In genomic region chr16:57688487-57688986, GRCh38 we compare ENCODE assay signal across 32 cellular contexts. TPM values are rescaled to one million over a fixed set of nuclear protein-coding genes. Genes with fewer than 3 reads are reported as not detected.
DNase-seq lines count a peak whose midpoint lies in the region; ATAC-seq and TF ChIP-seq lines count a peak whose summit lies in the region.
"Had no signal": no experiment of that assay in that cellular context is flagged by ENCODE, and none has a peak within 500 bp of the region (broad histone marks: within the 10 kb centered on the region; RNA-seq: fewer than 3 reads in every experiment).

No MANE protein-coding gene starts in this region.

- no peaks in the 10 kb centered on the region for H3K9me3 ChIP-seq in KOPT-K1 (ENCODE audit: insufficient read depth, low read length, poor library complexity, severe bottlenecking)
- no peaks in the 10 kb centered on the region for H3K9me3 ChIP-seq in neutrophil
- H3K9me3 ChIP-seq: esophagus muscularis mucosa, heart right ventricle, tibial artery had no signal

- intact Hi-C loops in activated CD4-positive, alpha-beta T cell treated with anti-CD3 and anti-CD28 coated beads, Interleukin-2, amount 10 ng/mL, durations not matched to agents 24 days and 14 days (cut with micrococcal nuclease): no loop called here

- H3K27ac Mint-ChIP-seq in activated CD4-positive, alpha-beta T cell treated with anti-CD3 and anti-CD28 coated beads, Interleukin-2, amount 10 ng/mL, durations not matched to agents 24 days and 14 days: peak overlapping the region; percentile 79
- H3K27ac Mint-ChIP-seq in endothelial cell (ENCODE audit: unreplicated experiment): peak overlapping the region; percentile 83
- H3K27ac Mint-ChIP-seq: endodermal cell had no signal

- H3K4me3 ChIP-seq in neutrophil (ENCODE audit: low read depth in 1 of 2, low read length in 1 of 2): peak overlapping the region in 1 of 2 experiments; percentile 9
- H3K4me3 ChIP-seq: cardiac muscle cell, esophagus muscularis mucosa, heart right ventricle, tibial artery had no signal

- no peaks in the 10 kb centered on the region for H3K36me3 ChIP-seq in KOPT-K1 (ENCODE audit: insufficient read depth, low read length)
- peaks cover 69% of the 10 kb centered on the region for H3K36me3 ChIP-seq in neutrophil
- H3K36me3 ChIP-seq: cardiac muscle cell, esophagus muscularis mucosa, heart right ventricle, tibial artery had no signal

- TF ChIP-seq CTCF in endothelial cell (IDR thresholded peaks at IDR 0.05; ENCODE audit: unreplicated experiment) (no peak), neutrophil (IDR thresholded peaks at IDR 0.05) (no peak), foreskin keratinocyte (conservative IDR thresholded peaks at IDR 0.05) (no peak)

- no peak overlapping the region for H3K4me3 Mint-ChIP-seq in activated CD4-positive, alpha-beta T cell treated with anti-CD3 and anti-CD28 coated beads, Interleukin-2, amount 10 ng/mL, durations not matched to agents 24 days and 14 days
- H3K4me3 Mint-ChIP-seq in endothelial cell (ENCODE audit: unreplicated experiment): no peak overlapping the region
- H3K4me3 Mint-ChIP-seq: endodermal cell had no signal

- H3K9me3 Mint-ChIP-seq in activated CD4-positive, alpha-beta T cell treated with anti-CD3 and anti-CD28 coated beads, Interleukin-2, amount 10 ng/mL, durations not matched to agents 24 days and 14 days: no peaks in the 10 kb centered on the region
- H3K9me3 Mint-ChIP-seq in endothelial cell (ENCODE audit: unreplicated experiment): no peaks in the 10 kb centered on the region
- H3K9me3 Mint-ChIP-seq: activated T-helper 1 cell treated with anti-CD3 and anti-CD28 coated beads, Interleukin-12 subunit alpha, Interleukin-12 subunit beta, Interleukin-2, Interleukin-4 antibody, amounts not matched to agents 30 ng/mL and 10 ng/mL and 1 ng/mL, durations not matched to agents 14 hours and 24 hours and 36 hours; endodermal cell; IgD-negative memory B cell had no signal

- H3K27ac ChIP-seq in KOPT-K1 (ENCODE audit: low read depth, low read length, poor library complexity, severe bottlenecking) (peak overlapping the region; percentile 100), neutrophil (peak overlapping the region; percentile 96), foreskin keratinocyte (no peak overlapping the region)
- H3K27ac ChIP-seq: cardiac muscle cell, esophagus muscularis mucosa, tibial artery, VCaP had no signal

- H3K4me1 ChIP-seq in neutrophil (ENCODE audit: control insufficient read depth in 1 of 2, insufficient read depth in 1 of 2, low read depth in 1 of 2, low read length in 1 of 2): peaks cover 78 to 79% of the 10 kb centered on the region in 2 experiments
- no peaks in the 10 kb centered on the region for H3K4me1 ChIP-seq in foreskin keratinocyte
- H3K4me1 ChIP-seq: tibial artery had no signal

- no peak for DNase-seq in activated CD4-positive, alpha-beta T cell treated with anti-CD3 and anti-CD28 coated beads, Interleukin-2, amount 10 ng/mL, durations not matched to agents 24 days and 14 days
- DNase-seq in activated CD4-positive, alpha-beta T cell treated with anti-CD3 and anti-CD28 coated beads, Interleukin-2, amount 50 U/mL, for 48 hours: no peak
- DNase-seq in endothelial cell (ENCODE audit: low spot score): no peak
- DNase-seq in NCI-H146 treated with DMSO at 0.1 percent for 48 hours (lab: John Stamatoyannopoulos, UW; ENCODE audit: unreplicated experiment): no peak
- no peak for DNase-seq in foreskin keratinocyte
- DNase-seq: 8988T; activated CD4-positive, alpha-beta T cell treated with anti-CD3 and anti-CD28 coated beads, Interleukin-2, amount 50 U/mL, for 1 hour; activated naive CD4-positive, alpha-beta T cell treated with anti-CD3 and anti-CD28 coated beads, Interleukin-2, amount 50 U/mL, for 16 hours; endodermal cell; foreskin melanocyte; heart right ventricle; left cardiac atrium; MM.1S; NCI-H1436 treated with DMSO at 0.1 percent for 48 hours; NCI-H446 treated with DMSO at 0.1 percent for 48 hours; RPMI8226; small intestine; stimulated activated CD4-positive, alpha-beta T cell treated with anti-CD3 and anti-CD28 coated beads, Interleukin-1b, Interleukin-23, amount 100 ng/mL, for 48 hours; stimulated activated CD8-positive, alpha-beta memory T cell treated with anti-CD3 and anti-CD28 coated beads, Interleukin-4, amount 100 ng/mL, for 48 hours had no signal

- no peak for ATAC-seq in HG03139 (IDR thresholded peaks at IDR 0.05; ENCODE audit: unreplicated experiment)
- no peak for ATAC-seq in foreskin keratinocyte
- ATAC-seq: heart right ventricle, left cardiac atrium had no signal

- peaks cover 27% of the 10 kb centered on the region for H3K4me1 Mint-ChIP-seq in activated CD4-positive, alpha-beta T cell treated with anti-CD3 and anti-CD28 coated beads, Interleukin-2, amount 10 ng/mL, durations not matched to agents 24 days and 14 days
- H3K4me1 Mint-ChIP-seq in endothelial cell (ENCODE audit: unreplicated experiment): peaks cover 36% of the 10 kb centered on the region

- H3K27me3 ChIP-seq in neutrophil (no peaks in the 10 kb centered on the region), foreskin keratinocyte (peaks cover 7% of the 10 kb centered on the region)
- H3K27me3 ChIP-seq: cardiac muscle cell had no signal

- H3K27me3 Mint-ChIP-seq in activated CD4-positive, alpha-beta T cell treated with anti-CD3 and anti-CD28 coated beads, Interleukin-2, amount 10 ng/mL, durations not matched to agents 24 days and 14 days: peaks cover 9% of the 10 kb centered on the region
- peaks cover 10% of the 10 kb centered on the region for H3K27me3 Mint-ChIP-seq in endothelial cell (ENCODE audit: unreplicated experiment)

- no peaks in the 10 kb centered on the region for H3K36me3 Mint-ChIP-seq in activated CD4-positive, alpha-beta T cell treated with anti-CD3 and anti-CD28 coated beads, Interleukin-2, amount 10 ng/mL, durations not matched to agents 24 days and 14 days (ENCODE audit: low read depth)
- no peaks in the 10 kb centered on the region for H3K36me3 Mint-ChIP-seq in endothelial cell (ENCODE audit: low read depth, unreplicated experiment)

RNA-seq across cellular contexts. Expression of gene DRC7, which starts 6.1 kb away (rescaled TPM):
- total RNA-seq in activated CD4-positive, alpha-beta T cell treated with anti-CD3 and anti-CD28 coated beads, Interleukin-2, amount 10 ng/mL, durations not matched to agents 24 days and 14 days: 0.09 TPM in 1 of 2 replicates, not detected in the other
- 1.8 TPM for total RNA-seq in endothelial cell (ENCODE audit: unreplicated experiment)
- total RNA-seq in foreskin keratinocyte: not detected in 2 replicates
- polyA plus RNA-seq in foreskin keratinocyte: not detected in 2 replicates
- total RNA-seq: activated T-helper 1 cell treated with anti-CD3 and anti-CD28 coated beads, Interleukin-12 subunit alpha, Interleukin-12 subunit beta, Interleukin-2, Interleukin-4 antibody, amounts not matched to agents 30 ng/mL and 10 ng/mL and 1 ng/mL, durations not matched to agents 14 hours and 24 hours and 36 hours; aorta; H1; left cardiac atrium; osteoblast had no signal
- polyA plus RNA-seq: heart right ventricle, IgD-negative memory B cell, small intestine had no signal

RNA-seq across cellular contexts. Expression of gene ADGRG3, which starts 20.4 kb away (rescaled TPM):
- total RNA-seq in activated CD4-positive, alpha-beta T cell treated with anti-CD3 and anti-CD28 coated beads, Interleukin-2, amount 10 ng/mL, durations not matched to agents 24 days and 14 days: not detected in 2 replicates
- total RNA-seq in endothelial cell (ENCODE audit: unreplicated experiment): 0.31 TPM
- not detected in 2 replicates for total RNA-seq in foreskin keratinocyte
- not detected in 2 replicates for polyA plus RNA-seq in foreskin keratinocyte
- total RNA-seq: activated T-helper 1 cell treated with anti-CD3 and anti-CD28 coated beads, Interleukin-12 subunit alpha, Interleukin-12 subunit beta, Interleukin-2, Interleukin-4 antibody, amounts not matched to agents 30 ng/mL and 10 ng/mL and 1 ng/mL, durations not matched to agents 14 hours and 24 hours and 36 hours; cardiac muscle cell; endodermal cell; osteoblast; renal cortical epithelial cell had no signal
- polyA plus RNA-seq: cardiac muscle cell, IgD-negative memory B cell had no signal

RNA-seq across cellular contexts. Expression of gene KATNB1, which starts 47.0 kb away (rescaled TPM):
- total RNA-seq in activated CD4-positive, alpha-beta T cell treated with anti-CD3 and anti-CD28 coated beads, Interleukin-2, amount 10 ng/mL, durations not matched to agents 24 days and 14 days: 45.0 and 49.8 TPM in 2 replicates
- total RNA-seq in endothelial cell (ENCODE audit: unreplicated experiment): 29.2 TPM
- 37.9 and 39.0 TPM in 2 replicates for total RNA-seq in foreskin keratinocyte
- 34.4 and 35.4 TPM in 2 replicates for polyA plus RNA-seq in foreskin keratinocyte
